Comparison of ENCODE assay signal across 8 cellular contexts in the genomic region with DNA sequence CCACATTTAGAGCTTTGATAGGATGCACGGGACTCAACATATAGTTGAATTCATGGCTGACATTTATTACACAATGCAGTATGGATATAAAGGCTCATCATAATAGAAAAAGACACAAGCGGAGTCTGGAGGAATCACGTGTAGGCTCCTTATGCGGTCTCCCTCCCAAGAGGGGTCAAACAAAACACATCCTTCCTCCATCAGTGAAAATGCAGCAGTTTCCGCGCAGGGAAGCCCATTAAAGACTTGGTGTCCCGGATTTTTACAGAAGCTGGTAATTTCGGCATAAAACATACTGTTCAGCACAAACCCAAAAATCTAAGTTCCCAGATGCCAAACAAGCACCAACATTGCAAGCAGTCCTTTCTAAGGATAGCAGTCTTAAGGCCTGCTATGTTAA. TPM values are rescaled to one million over a fixed set of nuclear protein-coding genes. Genes with fewer than 3 reads are reported as not detected.
A peak's percentile ranks its signal among the peaks of the same experiment; 100 is the strongest.
DNase-seq lines count a peak whose midpoint lies in the region; ATAC-seq and TF ChIP-seq lines count a peak whose summit lies in the region.

No MANE protein-coding gene starts in this region.

- H3K9me3 Mint-ChIP-seq in CD4-positive, alpha-beta memory T cell, result peaks cover 0 to 3% (median 0%) of the 10 kb centered on the region in 8 donors
- no peaks in the 10 kb centered on the region for H3K9me3 Mint-ChIP-seq in central memory CD8-positive, alpha-beta T cell
- H3K9me3 Mint-ChIP-seq in natural killer cell, result no peaks in the 10 kb centered on the region

- H3K4me1 Mint-ChIP-seq in CD4-positive, alpha-beta memory T cell, result peaks cover 17 to 39% (median 27%) of the 10 kb centered on the region in 4 donors
- peaks cover 29% of the 10 kb centered on the region for H3K4me1 Mint-ChIP-seq in central memory CD8-positive, alpha-beta T cell
- H3K4me1 Mint-ChIP-seq in natural killer cell, result peaks cover 16 to 22% of the 10 kb centered on the region in 2 donors

- H3K4me1 ChIP-seq in CD4-positive, alpha-beta memory T cell (ENCODE audit: insufficient read depth, low read length), result peaks cover 17% of the 10 kb centered on the region

- no peak for DNase-seq in CD4-positive, alpha-beta memory T cell
- DNase-seq in Kasumi-1 (lab: John Stamatoyannopoulos, UW) (peak; percentile 17 to 54), natural killer cell (no peak)
- no peak for DNase-seq in central memory CD8-positive, alpha-beta T cell (ENCODE audit: low spot score in 2 of 2)
- no peak for DNase-seq in activated effector memory CD4-positive, alpha-beta T cell treated with Interleukin-2 at 50 U/mL for 16 hours

- CTCF ChIA-PET in CD4-positive, alpha-beta memory T cell (lab: Charles Lee; ENCODE audit: partially characterized antibody), result interaction anchor here (1.1 to 1.3 kb wide), 3 partner anchors 9 to 82 kb away, joined by 3 to 6 read pairs (median 4); a partner anchor contains a TSS

- peaks cover 5% of the 10 kb centered on the region in 2 donors for H3K36me3 Mint-ChIP-seq in CD4-positive, alpha-beta memory T cell
- H3K36me3 Mint-ChIP-seq in central memory CD8-positive, alpha-beta T cell (ENCODE audit: insufficient read depth), result peaks cover 13% of the 10 kb centered on the region
- H3K36me3 Mint-ChIP-seq in natural killer cell, result no peaks in the 10 kb centered on the region

- TF ChIP-seq CTCF in natural killer cell (IDR thresholded peaks at IDR 0.05), result no peak

- no peaks in the 10 kb centered on the region for H3K36me3 ChIP-seq in CD4-positive, alpha-beta memory T cell (ENCODE audit: insufficient read depth, low read length)

- H3K4me3 ChIP-seq in CD4-positive, alpha-beta memory T cell (ENCODE audit: low read length in 2 of 2), result no peak overlapping the region

- peak overlapping the region; percentile 66 to 97 (median 96) for H3K4me3 Mint-ChIP-seq in CD4-positive, alpha-beta memory T cell
- peak overlapping the region; percentile 91 for H3K4me3 Mint-ChIP-seq in central memory CD8-positive, alpha-beta T cell
- peak overlapping the region; percentile 92 for H3K4me3 Mint-ChIP-seq in natural killer cell

- peak overlapping the region in 5 of 7 donors; percentile 64 to 94 (median 70) for H3K27ac Mint-ChIP-seq in CD4-positive, alpha-beta memory T cell
- no peak overlapping the region for H3K27ac Mint-ChIP-seq in central memory CD8-positive, alpha-beta T cell (ENCODE audit: low read depth)
- peak overlapping the region in 1 of 2 donors; percentile 66 for H3K27ac Mint-ChIP-seq in natural killer cell

- no peaks in the 10 kb centered on the region for H3K27me3 ChIP-seq in CD4-positive, alpha-beta memory T cell (ENCODE audit: insufficient read depth, low read length)

- no peaks in the 10 kb centered on the region for H3K9me3 ChIP-seq in CD4-positive, alpha-beta memory T cell (ENCODE audit: control insufficient read depth in 1 of 2, low read length in 2 of 2)

- no peaks in the 10 kb centered on the region for H3K27me3 Mint-ChIP-seq in CD4-positive, alpha-beta memory T cell
- no peaks in the 10 kb centered on the region for H3K27me3 Mint-ChIP-seq in central memory CD8-positive, alpha-beta T cell
- no peaks in the 10 kb centered on the region for H3K27me3 Mint-ChIP-seq in natural killer cell (ENCODE audit: low read depth in 2 of 2)

- H3K27ac ChIP-seq in CD4-positive, alpha-beta memory T cell (ENCODE audit: low read depth, low read length), result no peak overlapping the region

- intact Hi-C loops in CD4-positive, alpha-beta memory T cell (cut with micrococcal nuclease), result loop anchor here (2.0 kb wide), 1 partner anchor 15 kb away; no protein-coding TSS in a partner anchor
- intact Hi-C loops in natural killer cell (cut with micrococcal nuclease), result no loop called here

- no peak for ATAC-seq in central memory CD8-positive, alpha-beta T cell (replicated peaks; ENCODE audit: extremely low read depth, poor library complexity, severe bottlenecking)
- no peak for ATAC-seq in natural killer cell
- no peak for ATAC-seq in HG03432 (IDR thresholded peaks at IDR 0.05; ENCODE audit: unreplicated experiment)
- no peak for ATAC-seq in GM18502 (IDR thresholded peaks at IDR 0.05; ENCODE audit: poor library complexity, unreplicated experiment)
- ATAC-seq in GM21515 (IDR thresholded peaks at IDR 0.05; ENCODE audit: unreplicated experiment), result no peak

- POLR2A ChIA-PET in CD4-positive, alpha-beta memory T cell (lab: Charles Lee; ENCODE audit: partially characterized antibody), result interaction anchor here (1.0 to 1.5 kb wide), 5 partner anchors 8 to 88 kb away, joined by 3 to 13 read pairs (median 3); a partner anchor contains a TSS

RNA-seq across cellular contexts. Expression of a gene that starts 1.1 kb away (rescaled TPM):
- total RNA-seq in CD4-positive, alpha-beta memory T cell, result 10 to 100 TPM; 13.5 to 15.4 TPM
- 1 to 10 TPM; 3.7 to 4.2 TPM for polyA plus RNA-seq in CD4-positive, alpha-beta memory T cell
- total RNA-seq in natural killer cell, result 10 to 100 TPM in 1 of 3 donors, 1 to 10 TPM in 2; 6.8 to 10.1 (median 9.2) TPM

RNA-seq across cellular contexts. Expression of a gene that starts 54.4 kb away (rescaled TPM):
- 10 to 100 TPM; 41.3 to 42.7 TPM for total RNA-seq in CD4-positive, alpha-beta memory T cell
- polyA plus RNA-seq in CD4-positive, alpha-beta memory T cell, result 10 to 100 TPM; 46.4 to 76.6 TPM
- 10 to 100 TPM; 46.9 to 58.3 (median 52.5) TPM for total RNA-seq in natural killer cell

Comparison
In these comparisons a context has a peak if more than half of its experiments do, and no peak if none do; other contexts are left out.
1. DNase-seq: peak in Kasumi-1 (2 of 2); none in CD4-positive, alpha-beta memory T cell (0 of 5), central memory CD8-positive, alpha-beta T cell (0 of 2), natural killer cell (single experiment) and activated effector memory CD4-positive, alpha-beta T cell treated with Interleukin-2 at 50 U/mL for 16 hours (single experiment).
2. Peak in every context shown above with its lines, with median percentiles within 50 percentile points of each other: H3K4me3 Mint-ChIP-seq.